Comparison of ENCODE assay signal across 8 cellular contexts in the genomic region with DNA sequence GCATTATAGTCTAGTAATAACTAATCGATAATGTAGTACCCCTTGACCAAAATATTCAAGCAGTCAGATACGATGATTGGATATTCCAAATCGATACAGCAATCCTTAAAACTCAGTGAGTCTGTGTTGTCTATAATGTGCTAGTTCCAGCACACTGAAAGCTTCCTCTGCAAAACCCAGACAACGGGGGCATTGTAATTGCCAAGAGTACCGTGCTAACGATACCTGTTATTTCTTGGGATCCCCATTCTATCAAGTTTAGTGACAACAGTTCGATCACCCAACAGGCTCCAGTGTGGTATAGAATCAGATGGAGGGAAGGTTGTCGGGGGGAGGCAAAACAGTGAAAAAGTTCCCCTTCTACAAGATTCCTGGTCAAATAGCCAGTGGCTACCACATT. TPM values are rescaled to one million over a fixed set of nuclear protein-coding genes. Genes with fewer than 3 reads are reported as not detected.
A peak's percentile ranks its signal among the peaks of the same experiment; 100 is the strongest.
DNase-seq lines count a peak whose midpoint lies in the region; ATAC-seq and TF ChIP-seq lines count a peak whose summit lies in the region.

No MANE protein-coding gene starts in this region.

- no peaks in the 10 kb centered on the region for H3K27me3 ChIP-seq in breast epithelium
- no peaks in the 10 kb centered on the region for H3K27me3 ChIP-seq in mucosa of stomach (ENCODE audit: control insufficient read depth, insufficient read depth, low read length)

- no peaks in the 10 kb centered on the region for H3K27me3 Mint-ChIP-seq in stimulated activated naive CD8-positive, alpha-beta T cell treated with anti-CD3 and anti-CD28 coated beads, Interleukin-15, Interleukin-2, amounts not matched to agents 100 ng/mL and 50 ng/mL, for 24 hours

- DNase-seq in stimulated activated naive CD8-positive, alpha-beta T cell treated with anti-CD3 and anti-CD28 coated beads, Interleukin-15, Interleukin-2, amounts not matched to agents 100 U/mL and 50 U/mL, for 24 hours: no peak
- DNase-seq in breast epithelium (ENCODE audit: low spot score in 2 of 2) (no peak), KBM-7 (no peak), NCI-H2081 (lab: John Stamatoyannopoulos, UW) (no peak)

- H3K4me3 ChIP-seq in breast epithelium (peak overlapping the region; percentile 43 to 80 (median 74)), mucosa of stomach (ENCODE audit: low read length) (peak overlapping the region; percentile 43)

- H3K36me3 ChIP-seq in breast epithelium (no peaks in the 10 kb centered on the region), mucosa of stomach (ENCODE audit: control insufficient read depth, insufficient read depth, low read length) (no peaks in the 10 kb centered on the region)

- in situ Hi-C loops in KBM-7 (cut with MboI; ENCODE audit: low pct_unique_long_range_greater_than_20kb, low sequenced_read_pairs): no loop called here

- no peak for ATAC-seq in stimulated activated naive CD8-positive, alpha-beta T cell treated with anti-CD3 and anti-CD28 coated beads, Interleukin-15, Interleukin-2, amounts not matched to agents 100 U/mL and 50 U/mL, for 24 hours
- no peak for ATAC-seq in HG03439 (IDR thresholded peaks at IDR 0.05; ENCODE audit: unreplicated experiment)
- no peak for ATAC-seq in GM19395 (IDR thresholded peaks at IDR 0.05; ENCODE audit: unreplicated experiment)

- H3K4me3 Mint-ChIP-seq in stimulated activated naive CD8-positive, alpha-beta T cell treated with anti-CD3 and anti-CD28 coated beads, Interleukin-15, Interleukin-2, amounts not matched to agents 100 ng/mL and 50 ng/mL, for 24 hours: peak overlapping the region; percentile 84

- peak overlapping the region; percentile 55 for H3K27ac Mint-ChIP-seq in stimulated activated naive CD8-positive, alpha-beta T cell treated with anti-CD3 and anti-CD28 coated beads, Interleukin-15, Interleukin-2, amounts not matched to agents 100 ng/mL and 50 ng/mL, for 24 hours

- H3K4me1 Mint-ChIP-seq in stimulated activated naive CD8-positive, alpha-beta T cell treated with anti-CD3 and anti-CD28 coated beads, Interleukin-15, Interleukin-2, amounts not matched to agents 100 ng/mL and 50 ng/mL, for 24 hours (ENCODE audit: low read depth): peaks cover 8% of the 10 kb centered on the region

- no peaks in the 10 kb centered on the region for H3K9me3 ChIP-seq in breast epithelium
- H3K9me3 ChIP-seq in mucosa of stomach (ENCODE audit: control insufficient read depth, low read length): no peaks in the 10 kb centered on the region

- H3K9ac ChIP-seq in mucosa of stomach (ENCODE audit: low read length): peak overlapping the region; percentile 97

- H3K4me1 ChIP-seq in breast epithelium (no peaks in the 10 kb centered on the region), mucosa of stomach (ENCODE audit: control insufficient read depth, insufficient read depth, low read length) (peaks cover 17% of the 10 kb centered on the region)

- peak overlapping the region; percentile 99 to 100 for H3K27ac ChIP-seq in breast epithelium

- no peaks in the 10 kb centered on the region for H3K9me3 Mint-ChIP-seq in stimulated activated naive CD8-positive, alpha-beta T cell treated with anti-CD3 and anti-CD28 coated beads, Interleukin-15, Interleukin-2, amounts not matched to agents 100 ng/mL and 50 ng/mL, for 24 hours

- intact Hi-C loops in breast epithelium (cut with DNase I; ENCODE audit: low total_unique reads): loop anchor here (5.0 kb wide), 1 partner anchor 243 kb away; no protein-coding TSS in a partner anchor

- TF ChIP-seq CTCF in breast epithelium (IDR thresholded peaks at IDR 0.05): no peak

- no peaks in the 10 kb centered on the region for H3K36me3 Mint-ChIP-seq in stimulated activated naive CD8-positive, alpha-beta T cell treated with anti-CD3 and anti-CD28 coated beads, Interleukin-15, Interleukin-2, amounts not matched to agents 100 ng/mL and 50 ng/mL, for 24 hours (ENCODE audit: low read depth)

- TF ChIP-seq POLR2A in breast epithelium (IDR thresholded peaks at IDR 0.05): no peak

RNA-seq across cellular contexts. Expression of gene ZNF438, which starts 0.9 kb away (rescaled TPM):
- total RNA-seq in breast epithelium: 10 to 100 TPM in 1 of 3 donors, 1 to 10 TPM in 2; 8.8 to 34.6 (median 10.0) TPM
